In the genomic region with DNA sequence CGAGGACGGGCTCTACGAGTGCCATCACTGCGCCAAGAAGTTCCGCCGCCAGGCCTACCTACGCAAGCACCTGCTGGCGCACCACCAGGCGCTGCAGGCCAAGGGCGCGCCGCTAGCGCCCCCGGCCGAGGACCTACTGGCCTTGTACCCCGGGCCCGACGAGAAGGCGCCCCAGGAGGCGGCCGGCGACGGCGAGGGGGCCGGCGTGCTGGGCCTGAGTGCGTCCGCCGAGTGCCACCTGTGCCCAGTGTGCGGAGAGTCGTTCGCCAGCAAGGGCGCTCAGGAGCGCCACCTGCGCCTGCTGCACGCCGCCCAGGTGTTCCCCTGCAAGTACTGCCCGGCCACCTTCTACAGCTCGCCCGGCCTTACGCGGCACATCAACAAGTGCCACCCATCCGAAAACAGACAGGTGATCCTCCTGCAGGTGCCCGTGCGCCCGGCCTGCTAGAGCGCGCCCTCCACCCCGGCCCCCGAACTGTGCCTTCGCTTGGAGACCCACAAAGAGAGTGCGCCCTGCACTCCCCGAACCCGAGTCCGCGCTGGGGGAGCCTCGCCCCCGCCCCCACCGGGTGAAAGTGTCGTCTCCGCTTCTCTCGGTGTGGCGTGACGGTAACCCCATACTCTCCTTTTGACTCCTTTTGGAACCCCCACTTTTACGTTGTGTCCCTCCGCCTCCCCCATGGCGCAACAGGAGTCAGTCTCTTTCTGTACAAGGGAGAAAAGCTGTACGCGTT, we compare ENCODE assay signal across 1 cellular context.
A peak's percentile ranks its signal among the peaks of the same experiment; 100 is the strongest.
TF ChIP-seq lines count a peak whose summit lies in the region.

No MANE protein-coding gene starts in this region.

TF ChIP-seq in endothelial cell of umbilical vein, 7 proteins besides CTCF, POLR2A, EP300 and RAD21 (continued from another document):
- TF ChIP-seq MAX (IDR thresholded peaks at IDR 0.05; ENCODE audit: insufficient read depth, insufficient read length) = no peak
- TF ChIP-seq EZH2 (IDR thresholded peaks at IDR 0.05; ENCODE audit: borderline replicate concordance, low read depth, low read length, severe bottlenecking) = peak; percentile 75
